ENCODE assay signal across 15 cellular contexts in the genomic region with DNA sequence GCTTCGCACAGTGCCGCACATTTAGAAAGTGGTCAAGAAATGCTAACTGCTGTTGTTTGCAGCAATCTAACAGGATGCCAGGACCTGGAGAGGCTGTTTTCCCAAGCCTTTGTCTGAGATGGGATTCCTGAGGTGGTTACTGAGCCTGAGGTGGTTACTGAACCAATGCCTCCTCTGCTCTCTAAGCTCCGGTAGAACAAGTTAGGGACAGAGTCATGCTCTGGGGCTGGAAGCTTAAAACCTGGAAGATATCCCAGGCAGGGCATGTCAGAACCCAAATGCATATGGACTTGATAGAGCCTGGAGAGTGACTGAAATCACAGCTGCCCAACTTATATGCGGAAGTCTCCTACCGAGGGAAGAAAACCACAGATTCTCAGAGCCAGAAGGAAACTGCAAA. TPM values are rescaled to one million over a fixed set of nuclear protein-coding genes. Genes with fewer than 3 reads are reported as not detected.
A peak's percentile ranks its signal among the peaks of the same experiment; 100 is the strongest.
DNase-seq lines count a peak whose midpoint lies in the region; ATAC-seq, FAIRE-seq and TF ChIP-seq lines count a peak whose summit lies in the region.
"Had no signal": no experiment of that assay in that cellular context is flagged by ENCODE, and none has a peak within 500 bp of the region (broad histone marks: within the 10 kb centered on the region; RNA-seq: fewer than 3 reads in every experiment).

No MANE protein-coding gene starts in this region.

- H3K27me3 ChIP-seq in keratinocyte (ENCODE audit: control insufficient read depth, extremely low read depth, insufficient read depth, low read length) (no peaks in the 10 kb centered on the region), thyroid gland (no peaks in the 10 kb centered on the region)
- H3K27me3 ChIP-seq: BLaER1 had no signal

- peak overlapping the region; percentile 42 for H3K9ac ChIP-seq in keratinocyte (ENCODE audit: control insufficient read depth, extremely low read depth, insufficient read depth, low read length)
- H3K9ac ChIP-seq: BLaER1 had no signal

- H3K27ac ChIP-seq in keratinocyte (ENCODE audit: control insufficient read depth, insufficient read depth, low read length), result peak overlapping the region; percentile 65
- H3K27ac ChIP-seq in thyroid gland, result no peak overlapping the region
- H3K27ac ChIP-seq: BLaER1 had no signal

- peak overlapping the region; percentile 61 for H2AFZ ChIP-seq in keratinocyte (ENCODE audit: control insufficient read depth, low read length)

- H3K4me2 ChIP-seq in keratinocyte (ENCODE audit: control insufficient read depth, extremely low read depth, insufficient read depth, low read depth, low read length), result peak overlapping the region; percentile 70
- H3K4me2 ChIP-seq: BLaER1 had no signal

- H3K4me3 ChIP-seq in LNCaP clone FGC (ENCODE audit: low read depth, low read length) (no peak overlapping the region), epithelial cell of esophagus (ENCODE audit: low read length) (peak overlapping the region; percentile 33), keratinocyte (ENCODE audit: control insufficient read depth in 2 of 3, extremely low read depth in 1 of 3, insufficient read depth in 2 of 3, low read depth in 1 of 3, low read length in 3 of 3) (peak overlapping the region in 2 of 3 experiments; percentile 2 to 47), thyroid gland (replicated peaks in 1 of 3) (no peak overlapping the region)
- H3K4me3 ChIP-seq: BLaER1, GM12878 had no signal

- peaks cover 3% of the 10 kb centered on the region for H3K9me1 ChIP-seq in keratinocyte (ENCODE audit: control insufficient read depth, extremely low read depth, insufficient read depth, low read length)

- intact Hi-C loops in thyroid gland (cut with DNase I), result no loop called here

- ATAC-seq in GM18505 (IDR thresholded peaks at IDR 0.05; ENCODE audit: unreplicated experiment), result no peak
- ATAC-seq: GM12878, HCT116, Panc1 had no signal

- DNase-seq in LNCaP clone FGC (ENCODE audit: low read depth) (peak; percentile 7), epithelial cell of esophagus (ENCODE audit: low read depth) (peak; percentile 98), keratinocyte (ENCODE audit: low read depth, low spot score) (peak; percentile 80), thyroid gland (peak; percentile 7 to 20), NCI-H187 treated with DMSO at 0.1 percent for 48 hours (lab: John Stamatoyannopoulos, UW) (no peak)
- no peak for DNase-seq in stimulated activated naive CD4-positive, alpha-beta T cell (lab: John Stamatoyannopoulos, UW)
- DNase-seq: NCI-H146, NCI-H2107, NCI-H774, SHP77 treated with DMSO at 0.1 percent for 48 hours had no signal

- WGBS in thyroid gland, 2 donors, result 31 to 57% methylated on average over 5 of the region's 5 CpGs

- H4K20me1 ChIP-seq in keratinocyte (ENCODE audit: control insufficient read depth, extremely low read depth, insufficient read depth, low read length), result no peaks in the 10 kb centered on the region
- H4K20me1 ChIP-seq: BLaER1 had no signal

- H3K4me1 ChIP-seq in keratinocyte (ENCODE audit: control insufficient read depth, extremely low read depth, insufficient read depth, low read length), result peaks cover 58% of the 10 kb centered on the region
- H3K4me1 ChIP-seq in thyroid gland, result no peaks in the 10 kb centered on the region

- dilution Hi-C loops in keratinocyte (cut with MboI; ENCODE audit: extremely low pct_ligation_motif_present, low sequenced_read_pairs), result no loop called here

- no peak for TF ChIP-seq POLR2A in thyroid gland (IDR thresholded peaks at IDR 0.05)
- TF ChIP-seq POLR2A in GM18505 (IDR thresholded peaks at IDR 0.05; ENCODE audit: borderline replicate concordance, extremely low read depth, insufficient read depth, insufficient read length), result no peak

- no peaks in the 10 kb centered on the region for H3K79me2 ChIP-seq in keratinocyte (ENCODE audit: control insufficient read depth, insufficient read depth, low read length)

- peak; percentile 98 for FAIRE-seq in keratinocyte (lab: Jason Lieb, UNC)
- FAIRE-seq: GM12878 had no signal

- no peak for TF ChIP-seq CTCF in LNCaP clone FGC (IDR thresholded peaks at IDR 0.05; ENCODE audit: control insufficient read depth, extremely low read depth, insufficient read depth)
- TF ChIP-seq CTCF in epithelial cell of esophagus (IDR thresholded peaks at IDR 0.05; ENCODE audit: insufficient read depth, low read depth, low read length, missing control alignments), result no peak
- TF ChIP-seq CTCF in keratinocyte (optimal IDR thresholded peaks at IDR 0.05 in 1 of 3, IDR thresholded peaks at IDR 0.05 in 1 of 3, conservative IDR thresholded peaks at IDR 0.05 in 1 of 3; ENCODE audit: extremely low read depth in 1 of 3, insufficient read depth in 2 of 3, low read length in 3 of 3), result no peak
- no peak for TF ChIP-seq CTCF in thyroid gland (IDR thresholded peaks at IDR 0.05)

- H3K36me3 ChIP-seq in keratinocyte (ENCODE audit: control insufficient read depth in 2 of 2, extremely low read depth in 1 of 2, insufficient read depth in 2 of 2, low read length in 2 of 2), result no peaks in the 10 kb centered on the region
- H3K36me3 ChIP-seq in thyroid gland, result no peaks in the 10 kb centered on the region
- H3K36me3 ChIP-seq: BLaER1 had no signal

- H3K9me3 ChIP-seq in keratinocyte (ENCODE audit: control insufficient read depth, low read depth, low read length), result no peaks in the 10 kb centered on the region
- no peaks in the 10 kb centered on the region for H3K9me3 ChIP-seq in thyroid gland
- H3K9me3 ChIP-seq: BLaER1 had no signal

RNA-seq across cellular contexts. Expression of a gene that starts 46.5 kb away (rescaled TPM):
- 35.0 to 58.0 TPM (median 51.5 TPM) in 3 replicates for polyA plus RNA-seq in keratinocyte
- polyA plus RNA-seq in keratinocyte (2011; ENCODE audit: low read depth), result 20.3 TPM
- 12.5 and 14.2 TPM in 2 replicates for polyA plus RNA-seq in keratinocyte (2011; cell fraction: cytosol; rRNA removed)
- polyA plus RNA-seq in keratinocyte (2011; cell fraction: nucleus; rRNA removed), result 217 and 259 TPM in 2 replicates
- 44.0 and 58.0 TPM in 2 replicates for polyA plus RNA-seq in keratinocyte (2012; ENCODE audit: low replicate concordance)
- 219 to 287 TPM (median 236 TPM) in 3 replicates for polyA minus RNA-seq in keratinocyte
- 63.1 TPM for polyA minus RNA-seq in keratinocyte (2011; cell fraction: cytosol; rRNA and poly(A)+ RNA removed)
- polyA minus RNA-seq in keratinocyte (2011; cell fraction: nucleus; rRNA and poly(A)+ RNA removed), result 484 and 633 TPM in 2 replicates
- total RNA-seq in thyroid gland, result under 1 TPM in 3 of 4 donors, not detected in 1; 0.11 to 0.54 (median 0.13) TPM

RNA-seq across cellular contexts. Expression of a gene that starts 49.0 kb away (rescaled TPM):
- polyA plus RNA-seq in keratinocyte, result 289 to 702 TPM (median 397 TPM) in 3 replicates
- 35.6 TPM for polyA plus RNA-seq in keratinocyte (2011; ENCODE audit: low read depth)
- 237 and 295 TPM in 2 replicates for polyA plus RNA-seq in keratinocyte (2011; cell fraction: cytosol; rRNA removed)
- 536 and 559 TPM in 2 replicates for polyA plus RNA-seq in keratinocyte (2011; cell fraction: nucleus; rRNA removed)
- 21.7 and 645 TPM in 2 replicates for polyA plus RNA-seq in keratinocyte (2012; ENCODE audit: low replicate concordance)
- 352 to 681 TPM (median 403 TPM) in 3 replicates for polyA minus RNA-seq in keratinocyte
- polyA minus RNA-seq in keratinocyte (2011; cell fraction: cytosol; rRNA and poly(A)+ RNA removed), result 226 TPM
- polyA minus RNA-seq in keratinocyte (2011; cell fraction: nucleus; rRNA and poly(A)+ RNA removed), result 248 and 370 TPM in 2 replicates
- 100 to 1,000 TPM; 302 to 327 (median 309) TPM for total RNA-seq in thyroid gland

Comparison
In these comparisons a context has a peak if more than half of its experiments do, and no peak if none do; other contexts are left out.
1. DNase-seq: peak in LNCaP clone FGC (single experiment), epithelial cell of esophagus (single experiment), keratinocyte (single experiment) and thyroid gland (2 of 2); none in stimulated activated naive CD4-positive, alpha-beta T cell (0 of 6) and NCI-H187 treated with DMSO at 0.1 percent for 48 hours (single experiment).
2. H3K4me3 ChIP-seq: peak in epithelial cell of esophagus (single experiment) and keratinocyte (2 of 3); none in LNCaP clone FGC (single experiment) and thyroid gland (0 of 3).